ENCODE assay signal across 8 cellular contexts in genomic region chr7:32163141-32163806, GRCh38.
DNase-seq lines count a peak whose midpoint lies in the region; ATAC-seq and TF ChIP-seq lines count a peak whose summit lies in the region.

No MANE protein-coding gene starts in this region.

- peak; percentile 75 for ATAC-seq in Right ventricle myocardium inferior
- ATAC-seq in left lung, result peak; percentile 74
- no peak for ATAC-seq in GM18498 (IDR thresholded peaks at IDR 0.05; ENCODE audit: unreplicated experiment)
- ATAC-seq in GM19023 (IDR thresholded peaks at IDR 0.05; ENCODE audit: unreplicated experiment), result no peak

- H3K4me1 ChIP-seq in left lung, result no peaks in the 10 kb centered on the region

- no peaks in the 10 kb centered on the region for H3K27me3 ChIP-seq in left lung

- no peak for TF ChIP-seq CTCF in left lung (IDR thresholded peaks at IDR 0.05)
- TF ChIP-seq CTCF in GM13977 (IDR thresholded peaks at IDR 0.05; ENCODE audit: extremely low read depth, insufficient read depth, missing control alignments), result no peak

- in situ Hi-C loops in GM13977 (cut with MboI; ENCODE audit: low pct_unique_long_range_greater_than_20kb, low sequenced_read_pairs, unreplicated experiment), result no loop called here

- H3K4me3 ChIP-seq in left lung, result no peak overlapping the region

- intact Hi-C loops in Right ventricle myocardium inferior (cut with DNase I) (loop anchor here (10.0 kb wide), 1 partner anchor 388 kb away; no protein-coding TSS in a partner anchor), cardiac septum (cut with DNase I) (loop anchor here (2.0 to 5.0 kb wide), 2 partner anchors 92 to 281 kb away; partner anchors contain the start of gene PDE1C), left lung (cut with DNase I) (no loop called here)

- DNase-seq in Right ventricle myocardium inferior (ENCODE audit: missing footprints), result no peak
- no peak for DNase-seq in cardiac septum (ENCODE audit: low spot score)
- peak; percentile 84 for DNase-seq in cerebellum (ENCODE audit: low spot score)
- peak in 1 of 2 donors; percentile 47 for DNase-seq in left lung
- DNase-seq in GM13977 (ENCODE audit: low spot score), result no peak
- DNase-seq in NCI-H2171 (lab: John Stamatoyannopoulos, UW), result no peak

- peak overlapping the region; percentile 25 to 51 for H3K27ac ChIP-seq in left lung

- no peaks in the 10 kb centered on the region for H3K36me3 ChIP-seq in left lung

- H3K9me3 ChIP-seq in left lung, result no peaks in the 10 kb centered on the region

Comparison
In these comparisons a context has a peak if more than half of its experiments do, and no peak if none do; other contexts are left out.
1. ATAC-seq: peak in Right ventricle myocardium inferior (single experiment) and left lung (single experiment); none in GM18498 (single experiment) and GM19023 (single experiment).
2. intact Hi-C loops: an anchor here in Right ventricle myocardium inferior (10.0 kb wide) and cardiac septum (2.0 to 5.0 kb wide); none called in left lung.